In genomic region chr9:2345013-2345412, GRCh38 we compare ENCODE assay signal across 20 cellular contexts.
DNase-seq lines count a peak whose midpoint lies in the region; ATAC-seq and TF ChIP-seq lines count a peak whose summit lies in the region.
"Had no signal": no experiment of that assay in that cellular context is flagged by ENCODE, and none has a peak within 500 bp of the region (broad histone marks: within the 10 kb centered on the region; RNA-seq: fewer than 3 reads in every experiment).

No MANE protein-coding gene starts in this region.

- H3K36me3 ChIP-seq in Karpas-422 (ENCODE audit: insufficient read depth, low read length), result no peaks in the 10 kb centered on the region
- H3K36me3 ChIP-seq in parathyroid adenoma (ENCODE audit: control insufficient read depth, insufficient read depth, low read length), result no peaks in the 10 kb centered on the region

- H3K9me3 ChIP-seq in Karpas-422 (ENCODE audit: low read length), result no peaks in the 10 kb centered on the region
- H3K9me3 ChIP-seq in parathyroid adenoma (ENCODE audit: control insufficient read depth, low read length), result no peaks in the 10 kb centered on the region

- no peaks in the 10 kb centered on the region for H3K9me2 ChIP-seq in Karpas-422 (replicated peaks; ENCODE audit: insufficient read depth, low read length)

- TF ChIP-seq CTCF in parathyroid adenoma (IDR thresholded peaks at IDR 0.05), result no peak

- DNase-seq in Karpas-422 (no peak), NCI-H2171 treated with DMSO at 0.1 percent for 48 hours (lab: John Stamatoyannopoulos, UW) (no peak)
- no peak for DNase-seq in central memory CD4-positive, alpha-beta T cell
- DNase-seq: C1 segment of cervical spinal cord; CD8-positive, alpha-beta memory T cell; DMS79; H7; NCI-H1105; NCI-H1694; NCI-H2081 treated with DMSO at 0.1 percent for 48 hours; NCI-H510A; NCI-H748 treated with DMSO at 0.1 percent for 48 hours; NK-92 treated with Interleukin-12 subunit alpha and Interleukin-12 subunit beta, amount 100 ng/mL, for 24 hours had no signal

- H3K4me3 ChIP-seq in Karpas-422 (ENCODE audit: low read length), result no peak overlapping the region
- no peak overlapping the region for H3K4me3 ChIP-seq in parathyroid adenoma (ENCODE audit: low read depth, low read length)
- H3K4me3 ChIP-seq: K562, SK-N-MC had no signal

- H4K20me1 ChIP-seq in Karpas-422 (ENCODE audit: insufficient read depth, low read depth, low read length), result no peaks in the 10 kb centered on the region

- peak; percentile 51 for ATAC-seq in GM18498 (IDR thresholded peaks at IDR 0.05; ENCODE audit: unreplicated experiment)
- ATAC-seq in GM19372 (IDR thresholded peaks at IDR 0.05; ENCODE audit: low read depth, unreplicated experiment), result peak; percentile 54
- no peak for ATAC-seq in GM21360 (IDR thresholded peaks at IDR 0.05; ENCODE audit: unreplicated experiment)
- ATAC-seq: K562, Right ventricle myocardium inferior had no signal

- H3K9ac ChIP-seq in Karpas-422 (ENCODE audit: low read length) (no peak overlapping the region), parathyroid adenoma (no peak overlapping the region)

- H2AFZ ChIP-seq in Karpas-422 (ENCODE audit: low read length) (peak overlapping the region; percentile 6; the same call in 1 of the 2 replicates), parathyroid adenoma (peak overlapping the region; percentile 60)

- H3K27ac ChIP-seq in Karpas-422 (ENCODE audit: low read length) (no peak overlapping the region), parathyroid adenoma (no peak overlapping the region)
- H3K27ac ChIP-seq: SK-N-MC had no signal

- H3K79me2 ChIP-seq in Karpas-422 (ENCODE audit: low read length) (no peaks in the 10 kb centered on the region), parathyroid adenoma (no peaks in the 10 kb centered on the region)

- H3K4me1 ChIP-seq in Karpas-422 (ENCODE audit: low read length) (peaks cover 21% of the 10 kb centered on the region), parathyroid adenoma (no peaks in the 10 kb centered on the region)

- H3K27me3 ChIP-seq in Karpas-422 (ENCODE audit: low read length), result no peaks in the 10 kb centered on the region
- H3K27me3 ChIP-seq in parathyroid adenoma (ENCODE audit: control insufficient read depth, insufficient read depth, low read length), result no peaks in the 10 kb centered on the region

- H3K4me2 ChIP-seq in Karpas-422 (ENCODE audit: low read depth, low read length, poor library complexity, severe bottlenecking) (no peak overlapping the region), parathyroid adenoma (ENCODE audit: low read length) (no peak overlapping the region)
